Comparison of ENCODE assay signal across 19 cellular contexts in the genomic region with DNA sequence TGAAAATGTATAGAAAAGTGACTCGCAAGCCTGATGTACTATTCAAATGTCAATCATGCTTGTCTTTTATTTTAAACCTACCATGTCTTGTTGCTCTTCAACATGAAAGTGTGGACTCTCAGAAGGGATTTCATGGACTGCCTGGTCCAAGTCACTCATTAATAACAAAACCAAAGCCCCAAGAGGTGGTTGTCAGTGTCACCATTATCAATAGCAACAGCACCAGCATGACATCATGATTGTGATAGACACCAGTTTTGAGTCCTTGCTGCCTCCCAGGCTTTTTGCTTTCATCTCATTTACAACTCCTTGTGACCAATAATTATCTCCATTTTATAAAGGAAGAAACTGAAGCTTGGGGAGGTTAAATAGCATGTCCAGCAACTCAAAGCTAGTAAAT.
A peak's percentile ranks its signal among the peaks of the same experiment; 100 is the strongest.
DNase-seq lines count a peak whose midpoint lies in the region; ATAC-seq lines count a peak whose summit lies in the region.
"Had no signal": no experiment of that assay in that cellular context is flagged by ENCODE, and none has a peak within 500 bp of the region (broad histone marks: within the 10 kb centered on the region; RNA-seq: fewer than 3 reads in every experiment).

No MANE protein-coding gene starts in this region.

- no peak overlapping the region for H3K23ac ChIP-seq in mesenchymal stem cell (ENCODE audit: low read length in 2 of 2)

- H3K36me3 ChIP-seq in BLaER1 treated with 17β-estradiol and CSF1 and Interleukin-3, amounts not matched to agents 10 nM and 100 nM, result peaks cover 0 to 19% (median 0%) of the 10 kb centered on the region in 11 experiments; a peak in 7 of 22 replicates
- H3K36me3 ChIP-seq in mesenchymal stem cell (ENCODE audit: control insufficient read depth in 1 of 2, insufficient read depth in 2 of 2, low read depth in 1 of 2, low read length in 2 of 2), result no peaks in the 10 kb centered on the region

- H4K20me1 ChIP-seq in BLaER1 treated with 17β-estradiol and CSF1 and Interleukin-3, amounts not matched to agents 10 nM and 100 nM, result no peaks in the 10 kb centered on the region

- ATAC-seq in HG02938 (IDR thresholded peaks at IDR 0.05; ENCODE audit: unreplicated experiment) (peak; percentile 63), HG03460 (IDR thresholded peaks at IDR 0.05; ENCODE audit: unreplicated experiment) (peak; percentile 36)
- ATAC-seq: HepG2, T-cell had no signal

- peaks cover 13 to 34% (median 25%) of the 10 kb centered on the region in 11 experiments for H3K9me3 ChIP-seq in BLaER1 treated with 17β-estradiol and CSF1 and Interleukin-3, amounts not matched to agents 10 nM and 100 nM (replicated peaks in 1 of 11)
- H3K9me3 ChIP-seq in mesenchymal stem cell (ENCODE audit: control insufficient read depth, low read length), result peaks cover 5% of the 10 kb centered on the region
- H3K9me3 ChIP-seq: SK-N-SH had no signal

- H2AK5ac ChIP-seq in mesenchymal stem cell (ENCODE audit: low read length, severe bottlenecking), result peak overlapping the region; percentile 16

- peak overlapping the region in 3 of 11 experiments; percentile 12 to 77 (median 32); a peak in 5 of 22 replicates for H3K27ac ChIP-seq in BLaER1 treated with 17β-estradiol and CSF1 and Interleukin-3, amounts not matched to agents 10 nM and 100 nM
- peak overlapping the region; percentile 37 for H3K27ac ChIP-seq in mesenchymal stem cell (ENCODE audit: low read length, poor library complexity, severe bottlenecking)
- H3K27ac ChIP-seq: KMS-11 had no signal

- H3K79me1 ChIP-seq in mesenchymal stem cell (replicated peaks; ENCODE audit: low read length, poor library complexity, severe bottlenecking), result no peaks in the 10 kb centered on the region

- H3K9ac ChIP-seq in BLaER1 treated with 17β-estradiol and CSF1 and Interleukin-3, amounts not matched to agents 10 nM and 100 nM, result no peak overlapping the region
- H3K9ac ChIP-seq in mesenchymal stem cell (ENCODE audit: low read length), result no peak overlapping the region
- H3K9ac ChIP-seq: KMS-11, SK-N-SH had no signal

- H2BK120ac ChIP-seq in mesenchymal stem cell (ENCODE audit: low read depth, low read length), result no peak overlapping the region

- no peak for DNase-seq in mesenchymal stem cell
- no peak for DNase-seq in activated gamma-delta T cell treated with Interleukin-2 at 50 U/mL for 16 hours
- no peak for DNase-seq in KG1 (lab: John Stamatoyannopoulos, UW)
- no peak for DNase-seq in RPMI8226
- DNase-seq: DMS79 treated with DMSO at 0.1 percent for 48 hours, NCI-H1417, NCI-H187, NCI-H2227 treated with DMSO at 0.1 percent for 48 hours, NCI-H510A treated with DMSO at 0.1 percent for 48 hours, NCI-H774, OCI-M1, SHP77 treated with DMSO at 0.1 percent for 48 hours, SK-N-SH, T-cell had no signal

- H3K27me3 ChIP-seq in BLaER1 treated with 17β-estradiol and CSF1 and Interleukin-3, amounts not matched to agents 10 nM and 100 nM, result no peaks in the 10 kb centered on the region
- H3K27me3 ChIP-seq in mesenchymal stem cell (ENCODE audit: control insufficient read depth in 1 of 2, insufficient read depth in 1 of 2, low read length in 2 of 2), result no peaks in the 10 kb centered on the region

- H4K91ac ChIP-seq in mesenchymal stem cell (ENCODE audit: low read length), result no peak overlapping the region

- no peak overlapping the region for H2BK5ac ChIP-seq in mesenchymal stem cell (ENCODE audit: low read depth, low read length, poor library complexity, severe bottlenecking)

- H3K14ac ChIP-seq in mesenchymal stem cell (ENCODE audit: low read length in 2 of 2), result no peak overlapping the region

- WGBS in mesenchymal stem cell, result 100% methylated on average over 1 of the region's 1 CpG

- H2BK15ac ChIP-seq in mesenchymal stem cell (ENCODE audit: low read depth, poor library complexity, severe bottlenecking), result no peak overlapping the region

- H2AFZ ChIP-seq in mesenchymal stem cell (ENCODE audit: low read depth, low read length), result no peak overlapping the region

- H3K4me3 ChIP-seq in BLaER1 treated with 17β-estradiol and CSF1 and Interleukin-3, amounts not matched to agents 10 nM and 100 nM, result no peak overlapping the region
- H3K4me3 ChIP-seq in mesenchymal stem cell (ENCODE audit: insufficient read depth in 1 of 2, low read depth in 1 of 2, low read length in 2 of 2), result no peak overlapping the region

- H3K4me2 ChIP-seq in BLaER1 treated with 17β-estradiol and CSF1 and Interleukin-3, amounts not matched to agents 10 nM and 100 nM, result peak overlapping the region in 10 of 11 experiments; percentile 38 to 78 (median 62); a peak in 20 of 22 replicates
- no peak overlapping the region for H3K4me2 ChIP-seq in mesenchymal stem cell (ENCODE audit: low read length, poor library complexity, severe bottlenecking)
- H3K4me2 ChIP-seq: KMS-11, SK-N-SH had no signal

- no peak overlapping the region for H3K4ac ChIP-seq in mesenchymal stem cell (ENCODE audit: low read depth in 1 of 2, low read length in 2 of 2)

- peak overlapping the region in 1 of 2 experiments; percentile 5 for H2BK12ac ChIP-seq in mesenchymal stem cell (ENCODE audit: low read length in 2 of 2)

- no peak overlapping the region for H4K8ac ChIP-seq in mesenchymal stem cell (ENCODE audit: low read length)

- peaks cover 55 to 80% (median 64%) of the 10 kb centered on the region in 10 experiments for H3K4me1 ChIP-seq in BLaER1 treated with 17β-estradiol and CSF1 and Interleukin-3, amounts not matched to agents 10 nM and 100 nM
- H3K4me1 ChIP-seq in mesenchymal stem cell (ENCODE audit: control insufficient read depth, insufficient read depth, low read depth, low read length), result peaks cover 14% of the 10 kb centered on the region

- no peak overlapping the region for H3K18ac ChIP-seq in mesenchymal stem cell (ENCODE audit: low read depth in 1 of 2, low read length in 2 of 2)
